ENCODE assay signal across 15 cellular contexts in the genomic region with DNA sequence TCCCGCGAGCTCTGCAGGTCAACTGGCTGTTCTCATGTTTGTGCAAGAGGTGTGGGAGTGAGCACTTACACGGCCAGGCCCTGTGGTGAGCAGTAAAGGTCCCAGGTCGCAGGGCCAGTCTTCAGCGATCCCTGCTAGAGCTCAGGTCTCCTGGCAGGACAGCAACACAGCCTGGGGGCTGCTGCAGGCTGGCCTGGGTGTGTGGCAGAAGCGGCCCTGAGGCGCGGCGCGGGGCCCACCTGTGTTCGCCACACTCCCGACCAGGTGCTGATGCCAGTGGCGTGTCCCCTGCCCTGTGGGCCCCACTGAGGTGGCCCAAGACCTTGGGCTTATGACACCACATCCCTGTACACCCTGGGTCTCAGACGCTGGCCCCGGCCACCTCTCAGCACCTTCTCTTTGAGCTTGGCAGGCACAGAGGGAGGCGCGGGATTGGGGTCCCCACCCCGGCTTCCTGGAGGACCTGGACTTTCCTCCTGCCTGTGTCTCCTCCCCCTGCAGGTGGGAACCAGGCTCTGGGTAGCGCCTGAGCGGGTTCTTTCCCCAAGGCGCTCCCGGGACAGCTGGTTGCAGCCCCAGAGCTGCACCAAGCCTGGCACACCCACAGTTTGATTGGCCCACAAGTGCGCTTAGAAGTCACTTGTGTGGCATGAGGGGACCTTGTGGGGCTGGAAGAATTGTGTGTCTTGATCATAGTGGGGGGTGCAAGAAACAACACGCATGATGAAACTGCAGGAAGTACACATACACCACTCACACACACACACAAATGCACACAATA. TPM values are rescaled to one million over a fixed set of nuclear protein-coding genes. Genes with fewer than 3 reads are reported as not detected.
"Had no signal": no experiment of that assay in that cellular context is flagged by ENCODE, and none has a peak within 500 bp of the region (broad histone marks: within the 10 kb centered on the region; RNA-seq: fewer than 3 reads in every experiment).

No MANE protein-coding gene starts in this region.

- H3K36me3 Mint-ChIP-seq: stimulated activated memory B cell treated with anti-CD40 and anti-IgM and Interleukin-4, amounts not matched to agents 10 μg/mL and 1 μg/mL and 100 μg/mL, for 72 hours had no signal

- DNase-seq: activated CD4-positive, alpha-beta T cell treated with anti-CD3 and anti-CD28 coated beads, Interleukin-2, amount 10 ng/mL, durations not matched to agents 7 days and 5 days; activated CD8-positive, alpha-beta memory T cell treated with anti-CD3 and anti-CD28 coated beads for 24 hours; activated naive CD4-positive, alpha-beta T cell treated with anti-CD3 and anti-CD28 coated beads for 36 hours; activated naive CD8-positive, alpha-beta T cell treated with anti-CD3 and anti-CD28 coated beads, Interleukin-2, amount 50 U/mL, for 24 hours; left ventricle myocardium superior; mesendoderm; stimulated activated CD4-positive, alpha-beta T cell treated with anti-CD3 and anti-CD28 coated beads, Interleukin-2, amount 100 ng/mL, for 48 hours had no signal

- H3K9me3 Mint-ChIP-seq: activated naive CD4-positive, alpha-beta T cell treated with anti-CD3 and anti-CD28 coated beads for 36 hours; nephron had no signal

- H3K27ac Mint-ChIP-seq: activated CD4-positive, alpha-beta T cell treated with anti-CD3 and anti-CD28 coated beads, Interleukin-2, amount 10 ng/mL, durations not matched to agents 7 days and 5 days; activated naive CD4-positive, alpha-beta T cell treated with anti-CD3 and anti-CD28 coated beads for 36 hours; activated naive CD8-positive, alpha-beta T cell treated with anti-CD3 and anti-CD28 coated beads, Interleukin-2, amount 50 U/mL, for 24 hours; activated T-helper 1 cell treated with anti-CD3 and anti-CD28 coated beads, Interleukin-12 subunit alpha, Interleukin-12 subunit beta, Interleukin-2, Interleukin-4 antibody, amounts not matched to agents 30 ng/mL and 10 ng/mL and 1 ng/mL, durations not matched to agents 14 hours and 24 hours and 36 hours; stimulated activated memory B cell treated with anti-CD40 and anti-IgM and Interleukin-4, amounts not matched to agents 10 μg/mL and 1 μg/mL and 100 μg/mL, for 72 hours had no signal

- H3K4me1 Mint-ChIP-seq: activated CD4-positive, alpha-beta T cell treated with anti-CD3 and anti-CD28 coated beads, Interleukin-2, amount 10 ng/mL, durations not matched to agents 7 days and 5 days; activated naive CD8-positive, alpha-beta T cell treated with anti-CD3 and anti-CD28 coated beads, Interleukin-2, amount 50 U/mL, for 24 hours; stimulated activated memory B cell treated with anti-CD40 and anti-IgM and Interleukin-4, amounts not matched to agents 10 μg/mL and 1 μg/mL and 100 μg/mL, for 72 hours had no signal

- H3K4me1 ChIP-seq: ascending aorta, breast epithelium had no signal

- H3K27me3 Mint-ChIP-seq: activated CD4-positive, alpha-beta T cell treated with anti-CD3 and anti-CD28 coated beads, Interleukin-2, amount 10 ng/mL, durations not matched to agents 7 days and 5 days; stimulated activated memory B cell treated with anti-CD40 and anti-IgM and Interleukin-4, amounts not matched to agents 10 μg/mL and 1 μg/mL and 100 μg/mL, for 72 hours had no signal

- H3K9me3 ChIP-seq: ascending aorta, breast epithelium had no signal

- H3K27ac ChIP-seq: ascending aorta had no signal

- H3K4me3 Mint-ChIP-seq: activated CD4-positive, alpha-beta T cell treated with anti-CD3 and anti-CD28 coated beads, Interleukin-2, amount 10 ng/mL, durations not matched to agents 7 days and 5 days; activated naive CD4-positive, alpha-beta T cell treated with anti-CD3 and anti-CD28 coated beads for 36 hours; activated naive CD8-positive, alpha-beta T cell treated with anti-CD3 and anti-CD28 coated beads, Interleukin-2, amount 50 U/mL, for 24 hours; activated T-helper 1 cell treated with anti-CD3 and anti-CD28 coated beads, Interleukin-12 subunit alpha, Interleukin-12 subunit beta, Interleukin-2, Interleukin-4 antibody, amounts not matched to agents 30 ng/mL and 10 ng/mL and 1 ng/mL, durations not matched to agents 14 hours and 24 hours and 36 hours; stimulated activated memory B cell treated with anti-CD40 and anti-IgM and Interleukin-4, amounts not matched to agents 10 μg/mL and 1 μg/mL and 100 μg/mL, for 72 hours had no signal

- FAIRE-seq: keratinocyte, urothelium cell line had no signal

- H3K27me3 ChIP-seq: ascending aorta, breast epithelium had no signal

- H3K36me3 ChIP-seq: breast epithelium had no signal

- ATAC-seq: activated naive CD8-positive, alpha-beta T cell treated with anti-CD3 and anti-CD28 coated beads, Interleukin-2, amount 50 U/mL, for 24 hours; left ventricle myocardium superior; stimulated activated memory B cell treated with anti-CD40 and anti-IgM and Interleukin-4, amounts not matched to agents 10 μg/mL and 1 μg/mL and 100 μg/mL, for 72 hours had no signal

- H3K4me3 ChIP-seq: ascending aorta, breast epithelium had no signal

RNA-seq across cellular contexts. Expression of a gene that starts 59.2 kb away (rescaled TPM):
- total RNA-seq: activated CD4-positive, alpha-beta T cell treated with anti-CD3 and anti-CD28 coated beads, Interleukin-2, amount 10 ng/mL, durations not matched to agents 7 days and 5 days; activated naive CD4-positive, alpha-beta T cell treated with anti-CD3 and anti-CD28 coated beads for 36 hours; activated T-helper 1 cell treated with anti-CD3 and anti-CD28 coated beads, Interleukin-12 subunit alpha, Interleukin-12 subunit beta, Interleukin-2, Interleukin-4 antibody, amounts not matched to agents 30 ng/mL and 10 ng/mL and 1 ng/mL, durations not matched to agents 14 hours and 24 hours and 36 hours; dermis microvascular lymphatic vessel endothelial cell had no signal
